ENCODE assay signal across 19 cellular contexts in genomic region chr12:41073633-41074576, GRCh38.
DNase-seq lines count a peak whose midpoint lies in the region; ATAC-seq and TF ChIP-seq lines count a peak whose summit lies in the region.
"Had no signal": no experiment of that assay in that cellular context is flagged by ENCODE, and none has a peak within 500 bp of the region (broad histone marks: within the 10 kb centered on the region; RNA-seq: fewer than 3 reads in every experiment).

No MANE protein-coding gene starts in this region.

- H3K27ac Mint-ChIP-seq in stimulated activated naive CD8-positive, alpha-beta T cell treated with anti-CD3 and anti-CD28 coated beads, Interleukin-15, amount 100 ng/mL, for 72 hours = no peak overlapping the region
- H3K27ac Mint-ChIP-seq in CD14-positive monocyte = no peak overlapping the region
- H3K27ac Mint-ChIP-seq: activated CD8-positive, alpha-beta memory T cell treated with anti-CD3 and anti-CD28 coated beads, Interleukin-2, amount 10 ng/mL, durations not matched to agents 7 days and 5 days had no signal

- no peaks in the 10 kb centered on the region for H3K36me3 Mint-ChIP-seq in CD14-positive monocyte
- H3K36me3 Mint-ChIP-seq: activated CD8-positive, alpha-beta memory T cell treated with anti-CD3 and anti-CD28 coated beads, Interleukin-2, amount 10 ng/mL, durations not matched to agents 7 days and 5 days had no signal

- no peaks in the 10 kb centered on the region for H3K4me1 Mint-ChIP-seq in stimulated activated naive CD8-positive, alpha-beta T cell treated with anti-CD3 and anti-CD28 coated beads, Interleukin-15, amount 100 ng/mL, for 72 hours
- no peaks in the 10 kb centered on the region for H3K4me1 Mint-ChIP-seq in CD14-positive monocyte
- H3K4me1 Mint-ChIP-seq: activated CD8-positive, alpha-beta memory T cell treated with anti-CD3 and anti-CD28 coated beads, Interleukin-2, amount 10 ng/mL, durations not matched to agents 7 days and 5 days; central memory CD8-positive, alpha-beta T cell had no signal

- intact Hi-C loops in CD14-positive monocyte (cut with micrococcal nuclease) = no loop called here

- no peak for TF ChIP-seq CTCF in CD14-positive monocyte (IDR thresholded peaks at IDR 0.05)

- peak; percentile 15 for DNase-seq in occipital lobe (lab: John Stamatoyannopoulos, UW)
- DNase-seq in NOMO-1 treated with dmso at 0.1 percent for 144 hours (lab: John Stamatoyannopoulos, UW; ENCODE audit: unreplicated experiment) = no peak
- DNase-seq in stimulated activated CD4-positive, alpha-beta T cell treated with anti-CD3 and anti-CD28 coated beads, Interleukin-4, amount 100 ng/mL, for 24 hours = no peak
- DNase-seq in stimulated activated naive CD8-positive, alpha-beta T cell treated with anti-CD3 and anti-CD28 coated beads, Interleukin-15, amount 100 ng/mL, for 72 hours = no peak
- DNase-seq in CD14-positive monocyte (ENCODE audit: low spot score) = no peak
- DNase-seq: activated CD8-positive, alpha-beta memory T cell treated with anti-CD3 and anti-CD28 coated beads, Interleukin-2, amount 10 ng/mL, durations not matched to agents 7 days and 5 days; activated naive CD4-positive, alpha-beta T cell; DMS79 treated with DMSO at 0.1 percent for 48 hours; effector memory CD4-positive, alpha-beta T cell; glutamatergic neuron; NCI-H1694; NCI-H446 treated with DMSO at 0.1 percent for 48 hours; sigmoid colon; stimulated activated CD4-positive, alpha-beta T cell treated with anti-CD3 and anti-CD28 coated beads, Interleukin-1b, Interleukin-23, amount 100 ng/mL, for 48 hours; T-helper 9 cell had no signal

- no peaks in the 10 kb centered on the region for H3K27me3 Mint-ChIP-seq in stimulated activated naive CD8-positive, alpha-beta T cell treated with anti-CD3 and anti-CD28 coated beads, Interleukin-15, amount 100 ng/mL, for 72 hours
- H3K27me3 Mint-ChIP-seq in CD14-positive monocyte (ENCODE audit: low read depth in 3 of 3) = peaks cover 0 to 1% (median 0%) of the 10 kb centered on the region in 3 donors
- H3K27me3 Mint-ChIP-seq: activated CD8-positive, alpha-beta memory T cell treated with anti-CD3 and anti-CD28 coated beads, Interleukin-2, amount 10 ng/mL, durations not matched to agents 7 days and 5 days; central memory CD8-positive, alpha-beta T cell had no signal

- no peak overlapping the region for H3K4me3 Mint-ChIP-seq in stimulated activated naive CD8-positive, alpha-beta T cell treated with anti-CD3 and anti-CD28 coated beads, Interleukin-15, amount 100 ng/mL, for 72 hours
- H3K4me3 Mint-ChIP-seq in CD14-positive monocyte = no peak overlapping the region
- H3K4me3 Mint-ChIP-seq: activated CD8-positive, alpha-beta memory T cell treated with anti-CD3 and anti-CD28 coated beads, Interleukin-2, amount 10 ng/mL, durations not matched to agents 7 days and 5 days; central memory CD8-positive, alpha-beta T cell had no signal

- ATAC-seq in GM18511 (IDR thresholded peaks at IDR 0.05; ENCODE audit: unreplicated experiment) = peak; percentile 73
- ATAC-seq in GM21390 (IDR thresholded peaks at IDR 0.05; ENCODE audit: unreplicated experiment) = peak; percentile 67
- ATAC-seq in HG03175 (IDR thresholded peaks at IDR 0.05; ENCODE audit: unreplicated experiment) = peak; percentile 79
- no peak for ATAC-seq in stimulated activated naive CD8-positive, alpha-beta T cell treated with anti-CD3 and anti-CD28 coated beads, Interleukin-15, amount 100 ng/mL, for 72 hours
- ATAC-seq: activated CD8-positive, alpha-beta memory T cell treated with anti-CD3 and anti-CD28 coated beads, Interleukin-2, amount 10 ng/mL, durations not matched to agents 7 days and 5 days had no signal

- H3K9me3 Mint-ChIP-seq in stimulated activated naive CD8-positive, alpha-beta T cell treated with anti-CD3 and anti-CD28 coated beads, Interleukin-15, amount 100 ng/mL, for 72 hours = no peaks in the 10 kb centered on the region
- H3K9me3 Mint-ChIP-seq in CD14-positive monocyte = peaks cover 0 to 8% (median 3%) of the 10 kb centered on the region in 7 donors
